Comparison of ENCODE assay signal across 8 cellular contexts in genomic region chr11:67118801-67119576, GRCh38. TPM values are rescaled to one million over a fixed set of nuclear protein-coding genes. Genes with fewer than 3 reads are reported as not detected.
A peak's percentile ranks its signal among the peaks of the same experiment; 100 is the strongest.
DNase-seq lines count a peak whose midpoint lies in the region; ATAC-seq and TF ChIP-seq lines count a peak whose summit lies in the region.

TSS of gene KDM2A (plus strand) at chr11:67119263. CDS start at chr11:67121317, 2,054 bp downstream.

- POLR2A ChIA-PET in PC-3 (lab: Charles Lee; ENCODE audit: unreplicated experiment) = interaction anchor here (0.5 to 1.0 kb wide), 4 partner anchors 64 to 234 kb away, joined by 3 to 8 read pairs (median 4); no protein-coding TSS in a partner anchor

- peak within 1 kb of the TSS; percentile 77 for H3K4me2 ChIP-seq in PC-3 (ENCODE audit: low read length)

- H3K27ac ChIP-seq in PC-3 (ENCODE audit: low read length) (peak within 1 kb of the TSS; percentile 34; the same call in 1 of the 2 replicates), epithelial cell of prostate (peak within 1 kb of the TSS; percentile 83)

- no peaks in the 10 kb centered on the region for H3K27me3 ChIP-seq in PC-3 (ENCODE audit: low read length)

- peak within 1 kb of the TSS; percentile 82 for H2AFZ ChIP-seq in PC-3 (ENCODE audit: low read length)

- intact Hi-C loops in PC-3 (cut with micrococcal nuclease) (no loop called here), mucosa of descending colon (cut with DNase I, micrococcal nuclease) (no loop called here)

- peaks cover 5% of the 10 kb centered on the region; the same call in 1 of the 2 replicates for H3K36me3 ChIP-seq in PC-3 (ENCODE audit: low read depth, low read length)
- H3K36me3 ChIP-seq in mucosa of descending colon (ENCODE audit: low read depth) = no peaks in the 10 kb centered on the region

- H3F3A ChIP-seq in PC-3 (ENCODE audit: low read length, unreplicated experiment) = no peaks in the 10 kb centered on the region

- peaks cover 47% of the 10 kb centered on the region for H3K79me2 ChIP-seq in PC-3 (ENCODE audit: low read length)

- peak within 1 kb of the TSS; percentile 89 for H3K4me3 ChIP-seq in Jurkat, Clone E6-1 (ENCODE audit: low read length)
- peak within 1 kb of the TSS; percentile 97 for H3K4me3 ChIP-seq in PC-3 (ENCODE audit: low read length)
- peak within 1 kb of the TSS; percentile 84 for H3K4me3 ChIP-seq in mucosa of descending colon

- BruUV-seq in PC-3 (replicated peaks; lab: Mats Ljungman, UMichigan) = no TSS peak

- H3K9ac ChIP-seq in PC-3 (ENCODE audit: low read length) = peak within 1 kb of the TSS; percentile 86

- TF ChIP-seq CTCF in PC-3 (conservative IDR thresholded peaks at IDR 0.05; ENCODE audit: low read depth, low read length) (no peak), mucosa of descending colon (IDR thresholded peaks at IDR 0.05) (peak; percentile 54)

- H4K20me1 ChIP-seq in PC-3 (ENCODE audit: low read length) = peaks cover 17% of the 10 kb centered on the region

- no peaks in the 10 kb centered on the region for H3K9me2 ChIP-seq in PC-3 (replicated peaks; ENCODE audit: low read length)

- peak; percentile 51 for ATAC-seq in GM21619 (IDR thresholded peaks at IDR 0.05; ENCODE audit: unreplicated experiment)
- ATAC-seq in PC-3 = peak; percentile 82
- ATAC-seq in mucosa of descending colon = peak; percentile 92

- DNase-seq in DMS 273 treated with DMSO at 0.1 percent for 48 hours (lab: John Stamatoyannopoulos, UW) = peak; percentile 90
- DNase-seq in Jurkat, Clone E6-1 (ENCODE audit: low read depth, low spot score) = peak; percentile 98
- peak; percentile 99 for DNase-seq in PC-3
- DNase-seq in activated T-cell treated with anti-CD3 and anti-CD28 coated beads for 48 hours (ENCODE audit: low read depth) = peak; percentile 99
- DNase-seq in epithelial cell of prostate (ENCODE audit: low read depth, low spot score) = peak; percentile 90
- DNase-seq in mucosa of descending colon = peak; percentile 99 to 100 (median 99)
- peak; percentile 94 to 98 for DNase-seq in stimulated activated CD8-positive, alpha-beta memory T cell treated with anti-CD3 and anti-CD28 coated beads, Interleukin-4, amount 100 ng/mL, for 1 hour (ENCODE audit: low read depth in 2 of 2, low spot score in 1 of 2)

- peaks cover 6% of the 10 kb centered on the region; the same call in 1 of the 2 replicates for H3K4me1 ChIP-seq in PC-3 (ENCODE audit: insufficient read depth, low read length)
- peaks cover 28% of the 10 kb centered on the region for H3K4me1 ChIP-seq in mucosa of descending colon (ENCODE audit: low read depth)

- H3K9me3 ChIP-seq in PC-3 (ENCODE audit: low read length) (no peaks in the 10 kb centered on the region), mucosa of descending colon (no peaks in the 10 kb centered on the region)

- CTCF ChIA-PET in PC-3 (lab: Charles Lee) = interaction anchor here (0.5 to 1.0 kb wide), 9 partner anchors 24 to 1732 kb away, joined by 3 to 11 read pairs (median 4); no protein-coding TSS in a partner anchor

RNA-seq across cellular contexts. Expression of gene KDM2A, which starts in this region (rescaled TPM):
- polyA plus RNA-seq in Jurkat, Clone E6-1 (2012; ENCODE audit: insufficient read depth, insufficient read length) = 41.6 TPM
- total RNA-seq in PC-3 (2014; rRNA removed) (65.3 and 87.1 TPM in 2 replicates), mucosa of descending colon (10 to 100 TPM; 67.2 to 84.6 (median 77.1) TPM)

Comparison
In these comparisons a context has a peak if more than half of its experiments do, and no peak if none do; other contexts are left out.
1. Peak in every context shown above with its lines: DNase-seq, ATAC-seq, H3K4me3 ChIP-seq and H3K27ac ChIP-seq.